ENCODE assay signal across 23 cellular contexts in genomic region chr9:123310551-123311249, GRCh38. TPM values are rescaled to one million over a fixed set of nuclear protein-coding genes. Genes with fewer than 3 reads are reported as not detected.
DNase-seq lines count a peak whose midpoint lies in the region; ATAC-seq, FAIRE-seq and TF ChIP-seq lines count a peak whose summit lies in the region.
"Had no signal": no experiment of that assay in that cellular context is flagged by ENCODE, and none has a peak within 500 bp of the region (broad histone marks: within the 10 kb centered on the region; RNA-seq: fewer than 3 reads in every experiment).

No MANE protein-coding gene starts in this region.

- H3K27me3 ChIP-seq in BLaER1 (no peaks in the 10 kb centered on the region), HepG2 (ENCODE audit: control insufficient read depth in 1 of 2, insufficient read depth in 2 of 2, low read length in 2 of 2) (peaks cover 0 to 4% of the 10 kb centered on the region in 2 experiments; a peak in 1 of 5 replicates)

- H3K36me3 ChIP-seq in BLaER1 (no peaks in the 10 kb centered on the region), SK-N-MC (ENCODE audit: insufficient read depth, low read length) (no peaks in the 10 kb centered on the region), HepG2 (replicated peaks in 1 of 2; ENCODE audit: control insufficient read depth in 1 of 2, insufficient read depth in 2 of 2, low read length in 2 of 2) (no peaks in the 10 kb centered on the region)

- peak in 1 of 2 experiments; percentile 58; a peak in 1 of 4 replicates for TF ChIP-seq EP300 in HepG2 (IDR thresholded peaks at IDR 0.05; ENCODE audit: low read depth in 2 of 2, low read length in 2 of 2)
- no peak for TF ChIP-seq EP300 in HepG2 (CRISPR knock-in tag; IDR thresholded peaks at IDR 0.05; ENCODE audit: borderline replicate concordance)

- no peaks in the 10 kb centered on the region for H3K9me3 ChIP-seq in BLaER1
- no peaks in the 10 kb centered on the region for H3K9me3 ChIP-seq in SK-N-MC (ENCODE audit: low read depth, low read length)
- H3K9me3 ChIP-seq in HepG2 (ENCODE audit: low read length): no peaks in the 10 kb centered on the region

- H3K27me3 Mint-ChIP-seq in progenitor cell of endocrine pancreas: peaks cover 4% of the 10 kb centered on the region
- H3K27me3 Mint-ChIP-seq: IgD-negative memory B cell had no signal

- H3K4me1 Mint-ChIP-seq in progenitor cell of endocrine pancreas (ENCODE audit: low read depth): peaks cover 21% of the 10 kb centered on the region

- CTCF ChIA-PET in HepG2 (lab: Yijun Ruan, JAX; ENCODE audit: low intra/inter-chr PET ratio, low total read pairs): no interaction called here

- no peaks in the 10 kb centered on the region for H4K20me1 ChIP-seq in BLaER1
- H4K20me1 ChIP-seq in HepG2 (ENCODE audit: insufficient read depth, low read length): no peaks in the 10 kb centered on the region

- H3K9ac ChIP-seq in BLaER1 (peak overlapping the region; percentile 57), SK-N-MC (ENCODE audit: insufficient read length) (peak overlapping the region; percentile 77), HepG2 (ENCODE audit: insufficient read depth, low read depth, low read length) (no peak overlapping the region; the same call in 1 of the 2 replicates)

- H2AFZ ChIP-seq in HepG2 (ENCODE audit: low read length): no peak overlapping the region

- H3K4me2 ChIP-seq in BLaER1: peak overlapping the region; percentile 75
- peak overlapping the region; percentile 65 for H3K4me2 ChIP-seq in HepG2 (ENCODE audit: low read depth, low read length)

- no TSS peak for BruUV-seq in HepG2 (replicated peaks; lab: Mats Ljungman, UMichigan)

- POLR2A ChIA-PET in HepG2 (lab: Yijun Ruan, JAX): interaction anchor here (1.4 kb wide), 1 partner anchor 10 kb away, joined by 3 read pairs; no protein-coding TSS in a partner anchor

- H3K4me1 ChIP-seq in BLaER1 (peaks cover 88% of the 10 kb centered on the region), HepG2 (ENCODE audit: insufficient read depth, low read length) (peaks cover 56% of the 10 kb centered on the region)

- no peaks in the 10 kb centered on the region for H3K36me3 Mint-ChIP-seq in progenitor cell of endocrine pancreas (ENCODE audit: insufficient read depth)
- H3K36me3 Mint-ChIP-seq: CD14-positive monocyte had no signal

- H3K4me3 Mint-ChIP-seq in progenitor cell of endocrine pancreas (ENCODE audit: low read depth): no peak overlapping the region
- H3K4me3 Mint-ChIP-seq: CD14-positive monocyte, IgD-negative memory B cell had no signal

- H3K27ac ChIP-seq in BLaER1 (peak overlapping the region; percentile 76), SK-N-MC (peak overlapping the region; percentile 98), HepG2 (ENCODE audit: extremely low read length, insufficient read depth, low read length) (peak overlapping the region; percentile 61)

- H3K4me3 ChIP-seq in BLaER1: peak overlapping the region; percentile 1; the same call in 1 of the 2 replicates
- peak overlapping the region; percentile 71 for H3K4me3 ChIP-seq in SK-N-MC
- peak overlapping the region in 2 of 3 experiments; percentile 21 to 32; a peak in 3 of 6 replicates for H3K4me3 ChIP-seq in HepG2 (replicated peaks in 1 of 3; ENCODE audit: insufficient read depth in 1 of 3, low read depth in 2 of 3, low read length in 3 of 3)

- H3K79me2 ChIP-seq in HepG2 (ENCODE audit: insufficient read depth, low read length): no peaks in the 10 kb centered on the region

- peak; percentile 76 for FAIRE-seq in HepG2 (lab: Jason Lieb, UNC)
- FAIRE-seq: HTR-8/SVneo, RCC 7860 had no signal

- H3K27ac Mint-ChIP-seq in progenitor cell of endocrine pancreas: peak overlapping the region; percentile 84
- H3K27ac Mint-ChIP-seq: CD14-positive monocyte, IgD-negative memory B cell had no signal

- peak; percentile 78 for ATAC-seq in HepG2
- ATAC-seq in GM18502 (IDR thresholded peaks at IDR 0.05; ENCODE audit: poor library complexity, unreplicated experiment): no peak
- ATAC-seq in HG03439 (IDR thresholded peaks at IDR 0.05; ENCODE audit: unreplicated experiment): no peak
- no peak for ATAC-seq in GM21381 (IDR thresholded peaks at IDR 0.05; ENCODE audit: unreplicated experiment)
- ATAC-seq: Right ventricle myocardium inferior, SK-N-SH treated with all-trans-retinoic acid at 6 μM for 48 hours had no signal

- TF ChIP-seq RAD21 in HepG2 (CRISPR knock-in tag; IDR thresholded peaks at IDR 0.05): no peak

- WGBS in HepG2 (ENCODE audit: low lambda C conversion rate): 0% methylated on average over 4 of the region's 4 CpGs

- TF ChIP-seq CTCF in HepG2 (CRISPR knock-in tag; IDR thresholded peaks at IDR 0.05): no peak
- TF ChIP-seq CTCF in progenitor cell of endocrine pancreas (IDR thresholded peaks at IDR 0.05; ENCODE audit: unreplicated experiment): no peak

- in situ Hi-C loops in HepG2 (cut with HindIII; ENCODE audit: extremely low pct_ligation_motif_present, low pct_unique_long_range_greater_than_20kb): no loop called here

- intact Hi-C loops in HepG2 (cut with micrococcal nuclease; ENCODE audit: unreplicated experiment): no loop called here

- TF ChIP-seq POLR2A in HepG2 (IDR thresholded peaks at IDR 0.05; ENCODE audit: insufficient read depth in 1 of 2, low read depth in 2 of 2, low read length in 2 of 2): no peak

- no peaks in the 10 kb centered on the region for H3K9me3 Mint-ChIP-seq in progenitor cell of endocrine pancreas (ENCODE audit: low read depth)
- H3K9me3 Mint-ChIP-seq: CD14-positive monocyte, IgD-negative memory B cell had no signal

- DNase-seq in SK-N-MC (ENCODE audit: low read depth, low spot score) (no peak), HepG2 (ENCODE audit: low spot score) (peak; percentile 84), progenitor cell of endocrine pancreas (ENCODE audit: low spot score, unreplicated experiment) (no peak), NAMALWA (ENCODE audit: low spot score) (no peak)
- DNase-seq: DMS79 treated with DMSO at 0.1 percent for 48 hours, H7, Kasumi-1, MM.1S, NCI-H1092 treated with DMSO at 0.1 percent for 48 hours, NCI-H2081, NCI-H2171 treated with DMSO at 0.1 percent for 48 hours, NCI-H446 treated with DMSO at 0.1 percent for 48 hours, NCI-H774 had no signal

TF ChIP-seq in HepG2, 621 proteins besides CTCF, POLR2A, EP300 and RAD21 (continues in another document):
- TF ChIP-seq ZNF121 (CRISPR knock-in tag; IDR thresholded peaks at IDR 0.05) (peak; percentile 93), HOXA3 (CRISPR knock-in tag; IDR thresholded peaks at IDR 0.05) (no peak), DPF2 (CRISPR knock-in tag; IDR thresholded peaks at IDR 0.05; ENCODE audit: borderline replicate concordance, low read depth) (peak; percentile 29; the same call in 1 of the 2 replicates), RARA (CRISPR knock-in tag; IDR thresholded peaks at IDR 0.05) (peak; percentile 70)

RNA-seq across cellular contexts. Expression of gene STRBP, which starts 42.3 kb away (rescaled TPM):
- total RNA-seq in HepG2 (2016; rRNA removed; fragmentation: Illumina TruSeq; extraction: Trizol) (38.5 and 46.1 TPM in 2 replicates), progenitor cell of endocrine pancreas (87.3 and 101 TPM in 2 replicates)
- 27.5 and 31.8 TPM in 2 replicates for total RNA-seq in HepG2 (2016; cell fraction: cytosol; rRNA removed; fragmentation: Illumina TruSeq; extraction: Trizol; ENCODE audit: low read depth)
- total RNA-seq in HepG2 (2016; cell fraction: insoluble cytoplasmic fraction; rRNA removed; fragmentation: Illumina TruSeq; extraction: Trizol): 37.6 and 46.6 TPM in 2 replicates
- total RNA-seq in HepG2 (2016; cell fraction: membrane; rRNA removed; fragmentation: Illumina TruSeq; extraction: Trizol): 52.4 and 62.5 TPM in 2 replicates
- total RNA-seq in HepG2 (2016; cell fraction: nucleus; rRNA removed; fragmentation: Illumina TruSeq; extraction: Trizol): 36.3 and 39.1 TPM in 2 replicates
- polyA plus RNA-seq in HepG2 (2011; rRNA removed): 12.4 and 14.5 TPM in 2 replicates
- 6.8 and 8.8 TPM in 2 replicates for polyA plus RNA-seq in HepG2 (2011; cell fraction: cytosol; rRNA removed)
- 5.9 and 6.5 TPM in 2 replicates for polyA plus RNA-seq in HepG2 (2011; cell fraction: nucleus; rRNA removed)
- 19.9 and 21.4 TPM in 2 replicates for polyA plus RNA-seq in HepG2 (2012)
- polyA plus RNA-seq in HepG2 (2016; cell fraction: cytosol; fragmentation: Illumina TruSeq; extraction: Trizol; ENCODE audit: low read depth): 22.1 and 23.5 TPM in 2 replicates
- 42.0 and 44.1 TPM in 2 replicates for polyA plus RNA-seq in HepG2 (2016; cell fraction: insoluble cytoplasmic fraction; fragmentation: Illumina TruSeq; extraction: Trizol; ENCODE audit: low read depth)
- polyA plus RNA-seq in HepG2 (2016; cell fraction: membrane; fragmentation: Illumina TruSeq; extraction: Trizol; ENCODE audit: low read depth): 36.4 and 38.7 TPM in 2 replicates
- polyA plus RNA-seq in HepG2 (2016; cell fraction: nucleus; fragmentation: Illumina TruSeq; extraction: Trizol; ENCODE audit: insufficient read depth, low read depth): 28.7 and 36.9 TPM in 2 replicates
- 17.6 and 26.8 TPM in 2 replicates for polyA minus RNA-seq in HepG2 (2011; rRNA and poly(A)+ RNA removed; ENCODE audit: low replicate concordance)
- polyA minus RNA-seq in HepG2 (2011; cell fraction: cytosol; rRNA and poly(A)+ RNA removed): 11.6 and 11.7 TPM in 2 replicates
- 30.8 and 31.4 TPM in 2 replicates for polyA minus RNA-seq in HepG2 (2011; cell fraction: nucleus; rRNA and poly(A)+ RNA removed)

RNA-seq across cellular contexts. Expression of gene CRB2, which starts 45.3 kb away (rescaled TPM):
- total RNA-seq in HepG2 (2016; rRNA removed; fragmentation: Illumina TruSeq; extraction: Trizol) (0.14 and 0.29 TPM in 2 replicates), progenitor cell of endocrine pancreas (7.1 and 8.4 TPM in 2 replicates)
- not detected in 2 replicates for total RNA-seq in HepG2 (2016; cell fraction: cytosol; rRNA removed; fragmentation: Illumina TruSeq; extraction: Trizol; ENCODE audit: low read depth)
- total RNA-seq in HepG2 (2016; cell fraction: insoluble cytoplasmic fraction; rRNA removed; fragmentation: Illumina TruSeq; extraction: Trizol): 0.09 and 0.28 TPM in 2 replicates
- 0.03 and 0.12 TPM in 2 replicates for total RNA-seq in HepG2 (2016; cell fraction: membrane; rRNA removed; fragmentation: Illumina TruSeq; extraction: Trizol)
- 0.28 and 0.37 TPM in 2 replicates for total RNA-seq in HepG2 (2016; cell fraction: nucleus; rRNA removed; fragmentation: Illumina TruSeq; extraction: Trizol)
- polyA plus RNA-seq in HepG2 (2011; rRNA removed): 0.01 and 0.07 TPM in 2 replicates
- 0.01 TPM in 1 of 2 replicates, not detected in the other for polyA plus RNA-seq in HepG2 (2011; cell fraction: cytosol; rRNA removed)
- polyA plus RNA-seq in HepG2 (2011; cell fraction: nucleus; rRNA removed): 0.11 and 0.16 TPM in 2 replicates
- polyA plus RNA-seq in HepG2 (2012): 0.05 and 0.12 TPM in 2 replicates
- 0.03 TPM in 1 of 2 replicates, not detected in the other for polyA plus RNA-seq in HepG2 (2016; cell fraction: cytosol; fragmentation: Illumina TruSeq; extraction: Trizol; ENCODE audit: low read depth)
- 0.05 and 0.12 TPM in 2 replicates for polyA plus RNA-seq in HepG2 (2016; cell fraction: insoluble cytoplasmic fraction; fragmentation: Illumina TruSeq; extraction: Trizol; ENCODE audit: low read depth)
- 0.05 and 0.07 TPM in 2 replicates for polyA plus RNA-seq in HepG2 (2016; cell fraction: membrane; fragmentation: Illumina TruSeq; extraction: Trizol; ENCODE audit: low read depth)
- 0.37 and 0.41 TPM in 2 replicates for polyA plus RNA-seq in HepG2 (2016; cell fraction: nucleus; fragmentation: Illumina TruSeq; extraction: Trizol; ENCODE audit: insufficient read depth, low read depth)
- polyA minus RNA-seq in HepG2 (2011; rRNA and poly(A)+ RNA removed; ENCODE audit: low replicate concordance): 0.05 and 0.50 TPM in 2 replicates
- not detected in 2 replicates for polyA minus RNA-seq in HepG2 (2011; cell fraction: cytosol; rRNA and poly(A)+ RNA removed)
- polyA minus RNA-seq in HepG2 (2011; cell fraction: nucleus; rRNA and poly(A)+ RNA removed): 0.12 and 0.13 TPM in 2 replicates
- polyA plus RNA-seq: CD14-positive monocyte, IgD-negative memory B cell had no signal

Comparison
In these comparisons a context has a peak if more than half of its experiments do, and no peak if none do; other contexts are left out.
1. H3K4me3 ChIP-seq: peak in every context shown above with its lines; median percentile 71 in SK-N-MC; 26 in HepG2; 1 in BLaER1.